In genomic region chr4:136183513-136183912, GRCh38 we compare ENCODE assay signal across 16 cellular contexts.
"Had no signal": no experiment of that assay in that cellular context is flagged by ENCODE, and none has a peak within 500 bp of the region (broad histone marks: within the 10 kb centered on the region; RNA-seq: fewer than 3 reads in every experiment).

No MANE protein-coding gene starts in this region.

- H3K27me3 ChIP-seq: breast epithelium, heart left ventricle, thyroid gland had no signal

- H3K36me3 ChIP-seq: breast epithelium, heart left ventricle, thyroid gland had no signal

- H3K4me1 Mint-ChIP-seq: naive thymus-derived CD4-positive, alpha-beta T cell; stimulated activated memory B cell treated with anti-CD40 and anti-IgM and Interleukin-4, amounts not matched to agents 10 μg/mL and 1 μg/mL and 100 μg/mL, for 72 hours had no signal

- H3K27ac Mint-ChIP-seq: activated T-helper 1 cell treated with anti-CD3 and anti-CD28 coated beads, Interleukin-12 subunit alpha, Interleukin-12 subunit beta, Interleukin-2, Interleukin-4 antibody, amounts not matched to agents 30 ng/mL and 10 ng/mL and 1 ng/mL, durations not matched to agents 14 hours and 24 hours and 36 hours; dendritic cell treated with granulocyte-macrophage colony-stimulating factor and Interleukin-4, amounts not matched to agents 40 ng/mL and 50 ng/mL, for 4 days; naive thymus-derived CD4-positive, alpha-beta T cell; stimulated activated memory B cell treated with anti-CD40 and anti-IgM and Interleukin-4, amounts not matched to agents 10 μg/mL and 1 μg/mL and 100 μg/mL, for 72 hours had no signal

- H3K9me3 ChIP-seq: breast epithelium, mucosa of descending colon, thyroid gland had no signal

- H3K36me3 Mint-ChIP-seq: stimulated activated memory B cell treated with anti-CD40 and anti-IgM and Interleukin-4, amounts not matched to agents 10 μg/mL and 1 μg/mL and 100 μg/mL, for 72 hours had no signal

- ATAC-seq: heart left ventricle; left lobe of liver; mucosa of descending colon; naive thymus-derived CD4-positive, alpha-beta T cell; stimulated activated memory B cell treated with anti-CD40 and anti-IgM and Interleukin-4, amounts not matched to agents 10 μg/mL and 1 μg/mL and 100 μg/mL, for 72 hours had no signal

- H3K27ac ChIP-seq: breast epithelium, heart left ventricle, parathyroid adenoma, thyroid gland had no signal

- H3K4me1 ChIP-seq: breast epithelium, heart left ventricle, parathyroid adenoma, thyroid gland had no signal

- H3K4me3 Mint-ChIP-seq: activated T-helper 1 cell treated with anti-CD3 and anti-CD28 coated beads, Interleukin-12 subunit alpha, Interleukin-12 subunit beta, Interleukin-2, Interleukin-4 antibody, amounts not matched to agents 30 ng/mL and 10 ng/mL and 1 ng/mL, durations not matched to agents 14 hours and 24 hours and 36 hours; dendritic cell treated with granulocyte-macrophage colony-stimulating factor and Interleukin-4, amounts not matched to agents 40 ng/mL and 50 ng/mL, for 4 days; naive thymus-derived CD4-positive, alpha-beta T cell; stimulated activated memory B cell treated with anti-CD40 and anti-IgM and Interleukin-4, amounts not matched to agents 10 μg/mL and 1 μg/mL and 100 μg/mL, for 72 hours had no signal

- H2AFZ ChIP-seq: parathyroid adenoma had no signal

- H3K4me3 ChIP-seq: breast epithelium, heart left ventricle, mucosa of descending colon, thyroid gland had no signal

- H3K79me2 ChIP-seq: parathyroid adenoma had no signal

- H3K9me3 Mint-ChIP-seq: activated T-helper 1 cell treated with anti-CD3 and anti-CD28 coated beads, Interleukin-12 subunit alpha, Interleukin-12 subunit beta, Interleukin-2, Interleukin-4 antibody, amounts not matched to agents 30 ng/mL and 10 ng/mL and 1 ng/mL, durations not matched to agents 14 hours and 24 hours and 36 hours had no signal

- H3K27me3 Mint-ChIP-seq: dendritic cell treated with granulocyte-macrophage colony-stimulating factor and Interleukin-4, amounts not matched to agents 40 ng/mL and 50 ng/mL, for 4 days; naive thymus-derived CD4-positive, alpha-beta T cell; stimulated activated memory B cell treated with anti-CD40 and anti-IgM and Interleukin-4, amounts not matched to agents 10 μg/mL and 1 μg/mL and 100 μg/mL, for 72 hours had no signal

- DNase-seq: activated CD4-positive, CD25-positive, alpha-beta regulatory T cell treated with anti-CD3 and anti-CD28 coated beads, Interleukin-2, amount 50 U/mL, for 72 hours; aorta; cerebellar nuclear complex; effector memory CD4-positive, alpha-beta T cell; heart left ventricle; mucosa of descending colon; naive thymus-derived CD4-positive, alpha-beta T cell; stimulated activated CD4-positive, alpha-beta T cell treated with anti-CD3 and anti-CD28 coated beads, Interleukin-2, amount 100 ng/mL, for 48 hours; T1000; thyroid gland had no signal
